In genomic region chr6:108260809-108261569, GRCh38 we compare ENCODE assay signal across 8 cellular contexts. TPM values are rescaled to one million over a fixed set of nuclear protein-coding genes. Genes with fewer than 3 reads are reported as not detected.
A peak's percentile ranks its signal among the peaks of the same experiment; 100 is the strongest.
DNase-seq lines count a peak whose midpoint lies in the region; FAIRE-seq and TF ChIP-seq lines count a peak whose summit lies in the region.

Gene SNX3, minus strand, starts transcription at chr6:108261040. Its CDS starts 119 bp downstream, at chr6:108260921.

- in situ Hi-C loops in G401 (cut with HindIII; ENCODE audit: low sequenced_read_pairs) = no loop called here

- H3K36me3 ChIP-seq in Loucy (ENCODE audit: insufficient read depth, low read length) = no peaks in the 10 kb centered on the region

- H3F3A ChIP-seq in Loucy (ENCODE audit: low read depth) = no peaks in the 10 kb centered on the region

- H3K79me2 ChIP-seq in Loucy (ENCODE audit: insufficient read depth, low read length) = peaks cover 48% of the 10 kb centered on the region

- H3K9me3 Mint-ChIP-seq in nephron = no peaks in the 10 kb centered on the region
- no peaks in the 10 kb centered on the region for H3K9me3 Mint-ChIP-seq in stimulated activated naive CD8-positive, alpha-beta T cell treated with anti-CD3 and anti-CD28 coated beads, Interleukin-15, Interleukin-2, amounts not matched to agents 100 ng/mL and 50 ng/mL, for 24 hours

- peak within 1 kb of the TSS; percentile 80 to 89 (median 88) for H3K4me3 Mint-ChIP-seq in nephron
- H3K4me3 Mint-ChIP-seq in stimulated activated naive CD8-positive, alpha-beta T cell treated with anti-CD3 and anti-CD28 coated beads, Interleukin-15, Interleukin-2, amounts not matched to agents 100 ng/mL and 50 ng/mL, for 24 hours = peak within 1 kb of the TSS; percentile 94

- peak; percentile 72 for TF ChIP-seq POLR2A in H54 (IDR thresholded peaks at IDR 0.05; ENCODE audit: low read depth, low read length)

- peak within 1 kb of the TSS; percentile 86 for H3K4me3 ChIP-seq in Loucy (ENCODE audit: low read length, poor library complexity, severe bottlenecking)
- peak within 1 kb of the TSS; percentile 95 for H3K4me3 ChIP-seq in fibroblast of pulmonary artery (replicated peaks; ENCODE audit: low read depth, low read length)

- peak within 1 kb of the TSS; percentile 89 for H2AFZ ChIP-seq in Loucy (ENCODE audit: low read length)

- no peaks in the 10 kb centered on the region for H3K9me2 ChIP-seq in Loucy (replicated peaks; ENCODE audit: low read depth, low read length)

- H3K27ac Mint-ChIP-seq in nephron = peak within 1 kb of the TSS; percentile 92 to 97 (median 96)
- H3K27ac Mint-ChIP-seq in stimulated activated naive CD8-positive, alpha-beta T cell treated with anti-CD3 and anti-CD28 coated beads, Interleukin-15, Interleukin-2, amounts not matched to agents 100 ng/mL and 50 ng/mL, for 24 hours = peak within 1 kb of the TSS; percentile 98

- peak within 1 kb of the TSS; percentile 90 for H3K4me2 ChIP-seq in Loucy (ENCODE audit: low read depth, low read length, poor library complexity, severe bottlenecking)

- H3K36me3 Mint-ChIP-seq in nephron (ENCODE audit: low read depth) = peaks cover 7% of the 10 kb centered on the region
- H3K36me3 Mint-ChIP-seq in stimulated activated naive CD8-positive, alpha-beta T cell treated with anti-CD3 and anti-CD28 coated beads, Interleukin-15, Interleukin-2, amounts not matched to agents 100 ng/mL and 50 ng/mL, for 24 hours (ENCODE audit: low read depth) = peaks cover 5% of the 10 kb centered on the region

- H3K9ac ChIP-seq in Loucy (ENCODE audit: low read depth, low read length, poor library complexity, severe bottlenecking) = peak within 1 kb of the TSS; percentile 95

- no peaks in the 10 kb centered on the region for H3K27me3 ChIP-seq in Loucy (ENCODE audit: insufficient read depth, low read length, poor library complexity, severe bottlenecking)

- H3K27me3 Mint-ChIP-seq in nephron (ENCODE audit: low read depth) = no peaks in the 10 kb centered on the region
- H3K27me3 Mint-ChIP-seq in stimulated activated naive CD8-positive, alpha-beta T cell treated with anti-CD3 and anti-CD28 coated beads, Interleukin-15, Interleukin-2, amounts not matched to agents 100 ng/mL and 50 ng/mL, for 24 hours = no peaks in the 10 kb centered on the region

- FAIRE-seq in H54 (lab: Jason Lieb, UNC) = peak; percentile 87

- DNase-seq in G401 (ENCODE audit: low spot score) = peak; percentile 89
- DNase-seq in H54 (ENCODE audit: insufficient read length, low spot score) = peak; percentile 90
- peak; percentile 89 for DNase-seq in SHP77 treated with DMSO at 0.1 percent for 48 hours (lab: John Stamatoyannopoulos, UW)
- peak; percentile 96 for DNase-seq in activated effector memory CD4-positive, alpha-beta T cell treated with anti-CD3 and anti-CD28 coated beads, Interleukin-2, amount 50 U/mL, for 16 hours
- peak; percentile 98 for DNase-seq in fibroblast of pulmonary artery (ENCODE audit: low read depth)

- peaks cover 12% of the 10 kb centered on the region for H3K4me1 Mint-ChIP-seq in nephron
- H3K4me1 Mint-ChIP-seq in stimulated activated naive CD8-positive, alpha-beta T cell treated with anti-CD3 and anti-CD28 coated beads, Interleukin-15, Interleukin-2, amounts not matched to agents 100 ng/mL and 50 ng/mL, for 24 hours (ENCODE audit: low read depth) = peaks cover 41% of the 10 kb centered on the region

- peaks cover 24% of the 10 kb centered on the region for H3K4me1 ChIP-seq in Loucy (ENCODE audit: insufficient read depth, low read length, poor library complexity, severe bottlenecking)

- TF ChIP-seq CTCF in Loucy (conservative IDR thresholded peaks at IDR 0.05; ENCODE audit: low read length) = no peak
- peak; percentile 4 for TF ChIP-seq CTCF in fibroblast of pulmonary artery (IDR thresholded peaks at IDR 0.05; ENCODE audit: low read length, missing control alignments)
- TF ChIP-seq CTCF in nephron (IDR thresholded peaks at IDR 0.05; ENCODE audit: unreplicated experiment in 3 of 3) = peak in 1 of 3 experiments; percentile 15

- no peaks in the 10 kb centered on the region for H3K9me3 ChIP-seq in Loucy (ENCODE audit: insufficient read depth, low read depth, low read length)

- H4K20me1 ChIP-seq in Loucy (ENCODE audit: insufficient read depth, low read length, poor library complexity, severe bottlenecking) = peaks cover 29% of the 10 kb centered on the region

RNA-seq across cellular contexts. Expression of gene SNX3, which starts in this region (rescaled TPM):
- 204 and 244 TPM in 2 replicates for total RNA-seq in G401 (2014; rRNA removed; shearing (Covaris generic))

Comparison
In these comparisons a context has a peak if more than half of its experiments do, and no peak if none do; other contexts are left out.
1. Peak in every context shown above with its lines: DNase-seq and H3K4me3 ChIP-seq.